Comparison of ENCODE assay signal across 9 cellular contexts in genomic region chr9:132412089-132412488, GRCh38. TPM values are rescaled to one million over a fixed set of nuclear protein-coding genes. Genes with fewer than 3 reads are reported as not detected.
DNase-seq lines count a peak whose midpoint lies in the region; ATAC-seq and TF ChIP-seq lines count a peak whose summit lies in the region.
"Had no signal": no experiment of that assay in that cellular context is flagged by ENCODE, and none has a peak within 500 bp of the region (broad histone marks: within the 10 kb centered on the region; RNA-seq: fewer than 3 reads in every experiment).

No MANE protein-coding gene starts in this region.

- peak overlapping the region; percentile 91 for H3K4me2 ChIP-seq in OCI-LY3 (ENCODE audit: low read length)

- 5 to 7% (median 7%) methylated on average over 8 of the region's 8 CpGs for WGBS in psoas muscle, 3 donors

- no peaks in the 10 kb centered on the region for H3K36me3 ChIP-seq in OCI-LY3 (replicated peaks; ENCODE audit: low read depth, low read length)
- no peaks in the 10 kb centered on the region for H3K36me3 ChIP-seq in psoas muscle (ENCODE audit: insufficient read depth in 1 of 2, low read depth in 1 of 2)

- DNase-seq in 8988T (peak; percentile 55), EH (ENCODE audit: low read depth) (peak; percentile 19), choroid plexus epithelial cell (ENCODE audit: low read depth) (peak; percentile 28), psoas muscle (no peak), NCI-H1048 (lab: John Stamatoyannopoulos, UW) (no peak), T1000 (lab: John Stamatoyannopoulos, UW) (no peak), T-helper 9 cell (no peak)

- ATAC-seq in psoas muscle = no peak
- ATAC-seq: effector memory CD8-positive, alpha-beta T cell had no signal

- no peaks in the 10 kb centered on the region for H3K79me2 ChIP-seq in OCI-LY3 (ENCODE audit: low read length)

- intact Hi-C loops in psoas muscle (cut with DNase I) = loop anchor here (5.0 to 10.0 kb wide), 2 partner anchors 160 to 163 kb away; no protein-coding TSS in a partner anchor

- no peaks in the 10 kb centered on the region for H4K20me1 ChIP-seq in OCI-LY3 (ENCODE audit: insufficient read depth, low read length)

- peak overlapping the region; percentile 39; the same call in 1 of the 2 replicates for H3K4me3 ChIP-seq in OCI-LY3 (ENCODE audit: low read length)
- H3K4me3 ChIP-seq in choroid plexus epithelial cell (ENCODE audit: low read depth, low read length) = no peak overlapping the region
- no peak overlapping the region for H3K4me3 ChIP-seq in psoas muscle

- no peak overlapping the region for H3K27ac ChIP-seq in OCI-LY3 (ENCODE audit: low read length)
- no peak overlapping the region for H3K27ac ChIP-seq in psoas muscle

- H3K27me3 ChIP-seq in OCI-LY3 (ENCODE audit: low read depth, low read length) (peaks cover 50% of the 10 kb centered on the region), psoas muscle (ENCODE audit: insufficient read depth in 3 of 3, low read length in 2 of 3) (peaks cover 2 to 80% (median 15%) of the 10 kb centered on the region in 3 donors)

- peak overlapping the region; percentile 66; the same call in 1 of the 2 replicates for H2AFZ ChIP-seq in OCI-LY3 (ENCODE audit: low read depth, low read length)

- peaks cover 22% of the 10 kb centered on the region for H3K4me1 ChIP-seq in OCI-LY3 (ENCODE audit: low read length)
- peaks cover 8% of the 10 kb centered on the region for H3K4me1 ChIP-seq in psoas muscle

- H3K9ac ChIP-seq in OCI-LY3 (ENCODE audit: low read length) = no peak overlapping the region

- H3K9me3 ChIP-seq in OCI-LY3 (ENCODE audit: insufficient read depth, low read length) = no peaks in the 10 kb centered on the region
- H3K9me3 ChIP-seq in psoas muscle = no peaks in the 10 kb centered on the region

- TF ChIP-seq CTCF in OCI-LY3 (IDR thresholded peaks at IDR 0.05; ENCODE audit: low read depth, low read length) (peak; percentile 69), choroid plexus epithelial cell (conservative IDR thresholded peaks at IDR 0.05; ENCODE audit: low read depth, low read length) (peak; percentile 77), psoas muscle (IDR thresholded peaks at IDR 0.05) (peak; percentile 30)

RNA-seq across cellular contexts. Expression of gene CFAP77, which starts 2.1 kb away (rescaled TPM):
- not detected for total RNA-seq in psoas muscle
- not detected for polyA plus RNA-seq in psoas muscle

RNA-seq across cellular contexts. Expression of gene TTF1, which starts 5.4 kb away (rescaled TPM):
- 10 to 100 TPM; 11.1 to 15.3 (median 12.0) TPM for total RNA-seq in psoas muscle
- 10 to 100 TPM; 21.5 to 33.8 (median 22.4) TPM for polyA plus RNA-seq in psoas muscle

RNA-seq across cellular contexts. Expression of gene SETX, which starts 57.3 kb away (rescaled TPM):
- 10 to 100 TPM; 20.6 to 26.8 (median 22.7) TPM for total RNA-seq in psoas muscle
- 10 to 100 TPM; 10.0 to 20.4 (median 19.8) TPM for polyA plus RNA-seq in psoas muscle

Comparison
In these comparisons a context has a peak if more than half of its experiments do, and no peak if none do; other contexts are left out.
1. DNase-seq: peak in 8988T (single experiment), EH (single experiment) and choroid plexus epithelial cell (single experiment); none in psoas muscle (0 of 2), NCI-H1048 (single experiment), T1000 (single experiment) and T-helper 9 cell (single experiment).
2. Peak in every context shown above with its lines, with median percentiles within 50 percentile points of each other: CTCF ChIP-seq.